Comparison of ENCODE assay signal across 1 cellular context in genomic region chr17:28484296-28484695, GRCh38.
A peak's percentile ranks its signal among the peaks of the same experiment; 100 is the strongest.
TF ChIP-seq lines count a peak whose summit lies in the region.

No MANE protein-coding gene starts in this region.

TF ChIP-seq in GM12878, 131 proteins besides CTCF, POLR2A, EP300 and RAD21 (continued from another document):
- no peak for TF ChIP-seq BMI1 (IDR thresholded peaks at IDR 0.05; ENCODE audit: borderline replicate concordance)
- TF ChIP-seq SMC3 (IDR thresholded peaks at IDR 0.05; ENCODE audit: borderline replicate concordance, low read length): 0 out of 2 replicates have a peak, but pooled peaks have one; percentile 8
- TF ChIP-seq MTA3 (IDR thresholded peaks at IDR 0.05; ENCODE audit: borderline replicate concordance, low read length): peak; percentile 70; the same call in 1 of the 2 replicates
- 0 out of 2 replicates have a peak, but pooled peaks have one; percentile 20 for TF ChIP-seq YY1 (IDR thresholded peaks at IDR 0.05; ENCODE audit: low read depth, low read length)
- TF ChIP-seq MEF2A (IDR thresholded peaks at IDR 0.05; ENCODE audit: insufficient read depth, low read depth, low read length): peak; percentile 80; the same call in 1 of the 2 replicates
- TF ChIP-seq SUZ12 (IDR thresholded peaks at IDR 0.05; ENCODE audit: unreplicated experiment): no peak
- no peak for TF ChIP-seq RFX5 (IDR thresholded peaks at IDR 0.05; ENCODE audit: low read depth, low read length)
- 0 out of 2 replicates have a peak, but pooled peaks have one; percentile 43 for TF ChIP-seq CREB1 (IDR thresholded peaks at IDR 0.05; ENCODE audit: low read depth)
- no peak for TF ChIP-seq ZZZ3 (IDR thresholded peaks at IDR 0.05; ENCODE audit: control insufficient read depth, insufficient read length, low read depth)
- TF ChIP-seq, protein P1, sequence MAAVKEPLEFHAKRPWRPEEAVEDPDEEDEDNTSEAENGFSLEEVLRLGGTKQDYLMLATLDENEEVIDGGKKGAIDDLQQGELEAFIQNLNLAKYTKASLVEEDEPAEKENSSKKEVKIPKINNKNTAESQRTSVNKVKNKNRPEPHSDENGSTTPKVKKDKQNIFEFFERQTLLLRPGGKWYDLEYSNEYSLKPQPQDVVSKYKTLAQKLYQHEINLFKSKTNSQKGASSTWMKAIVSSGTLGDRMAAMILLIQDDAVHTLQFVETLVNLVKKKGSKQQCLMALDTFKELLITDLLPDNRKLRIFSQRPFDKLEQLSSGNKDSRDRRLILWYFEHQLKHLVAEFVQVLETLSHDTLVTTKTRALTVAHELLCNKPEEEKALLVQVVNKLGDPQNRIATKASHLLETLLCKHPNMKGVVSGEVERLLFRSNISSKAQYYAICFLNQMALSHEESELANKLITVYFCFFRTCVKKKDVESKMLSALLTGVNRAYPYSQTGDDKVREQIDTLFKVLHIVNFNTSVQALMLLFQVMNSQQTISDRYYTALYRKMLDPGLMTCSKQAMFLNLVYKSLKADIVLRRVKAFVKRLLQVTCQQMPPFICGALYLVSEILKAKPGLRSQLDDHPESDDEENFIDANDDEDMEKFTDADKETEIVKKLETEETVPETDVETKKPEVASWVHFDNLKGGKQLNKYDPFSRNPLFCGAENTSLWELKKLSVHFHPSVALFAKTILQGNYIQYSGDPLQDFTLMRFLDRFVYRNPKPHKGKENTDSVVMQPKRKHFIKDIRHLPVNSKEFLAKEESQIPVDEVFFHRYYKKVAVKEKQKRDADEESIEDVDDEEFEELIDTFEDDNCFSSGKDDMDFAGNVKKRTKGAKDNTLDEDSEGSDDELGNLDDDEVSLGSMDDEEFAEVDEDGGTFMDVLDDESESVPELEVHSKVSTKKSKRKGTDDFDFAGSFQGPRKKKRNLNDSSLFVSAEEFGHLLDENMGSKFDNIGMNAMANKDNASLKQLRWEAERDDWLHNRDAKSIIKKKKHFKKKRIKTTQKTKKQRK (IDR thresholded peaks at IDR 0.05; ENCODE audit: low read depth, low read length): no peak
- TF ChIP-seq SKIL (IDR thresholded peaks at IDR 0.05; ENCODE audit: low read depth, poor library complexity, severe bottlenecking): no peak
- TF ChIP-seq CHD1 (IDR thresholded peaks at IDR 0.05; ENCODE audit: low read depth, low read length): no peak
- peak; percentile 43; the same call in 1 of the 3 replicates for TF ChIP-seq POU2F2 (IDR thresholded peaks at IDR 0.05; ENCODE audit: borderline replicate concordance, low read depth, low read length)
- TF ChIP-seq CREM (IDR thresholded peaks at IDR 0.05; ENCODE audit: low read depth): peak; percentile 48; the same call in 1 of the 2 replicates
- TF ChIP-seq, protein P2, sequence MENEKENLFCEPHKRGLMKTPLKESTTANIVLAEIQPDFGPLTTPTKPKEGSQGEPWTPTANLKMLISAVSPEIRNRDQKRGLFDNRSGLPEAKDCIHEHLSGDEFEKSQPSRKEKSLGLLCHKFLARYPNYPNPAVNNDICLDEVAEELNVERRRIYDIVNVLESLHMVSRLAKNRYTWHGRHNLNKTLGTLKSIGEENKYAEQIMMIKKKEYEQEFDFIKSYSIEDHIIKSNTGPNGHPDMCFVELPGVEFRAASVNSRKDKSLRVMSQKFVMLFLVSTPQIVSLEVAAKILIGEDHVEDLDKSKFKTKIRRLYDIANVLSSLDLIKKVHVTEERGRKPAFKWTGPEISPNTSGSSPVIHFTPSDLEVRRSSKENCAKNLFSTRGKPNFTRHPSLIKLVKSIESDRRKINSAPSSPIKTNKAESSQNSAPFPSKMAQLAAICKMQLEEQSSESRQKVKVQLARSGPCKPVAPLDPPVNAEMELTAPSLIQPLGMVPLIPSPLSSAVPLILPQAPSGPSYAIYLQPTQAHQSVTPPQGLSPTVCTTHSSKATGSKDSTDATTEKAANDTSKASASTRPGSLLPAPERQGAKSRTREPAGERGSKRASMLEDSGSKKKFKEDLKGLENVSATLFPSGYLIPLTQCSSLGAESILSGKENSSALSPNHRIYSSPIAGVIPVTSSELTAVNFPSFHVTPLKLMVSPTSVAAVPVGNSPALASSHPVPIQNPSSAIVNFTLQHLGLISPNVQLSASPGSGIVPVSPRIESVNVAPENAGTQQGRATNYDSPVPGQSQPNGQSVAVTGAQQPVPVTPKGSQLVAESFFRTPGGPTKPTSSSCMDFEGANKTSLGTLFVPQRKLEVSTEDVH (IDR thresholded peaks at IDR 0.05; ENCODE audit: low read depth, partially characterized antibody): no peak
- TF ChIP-seq CUX1 (IDR thresholded peaks at IDR 0.05; ENCODE audit: insufficient replicate concordance, low read depth, low read length): no peak
